In genomic region chr5:91478096-91478495, GRCh38 we compare ENCODE assay signal across 29 cellular contexts.
"Had no signal": no experiment of that assay in that cellular context is flagged by ENCODE, and none has a peak within 500 bp of the region (broad histone marks: within the 10 kb centered on the region; RNA-seq: fewer than 3 reads in every experiment).

No MANE protein-coding gene starts in this region.

- H3K27me3 Mint-ChIP-seq: naive B cell; stimulated activated naive CD8-positive, alpha-beta T cell treated with anti-CD3 and anti-CD28 coated beads, Interleukin-15, Interleukin-2, amounts not matched to agents 100 ng/mL and 50 ng/mL, for 24 hours had no signal

- H3K9me3 Mint-ChIP-seq: naive B cell; nephron; stimulated activated effector memory CD8-positive, alpha-beta T cell treated with anti-CD3 and anti-CD28 coated beads, Interleukin-12 subunit alpha, Interleukin-12 subunit beta, amount 100 ng/mL, for 72 hours; stimulated activated naive CD8-positive, alpha-beta T cell treated with anti-CD3 and anti-CD28 coated beads, Interleukin-15, Interleukin-2, amounts not matched to agents 100 ng/mL and 50 ng/mL, for 24 hours had no signal

- H3K4me1 ChIP-seq: heart right ventricle, left lung, lower lobe of right lung, pancreas, prostate gland, spleen, suprapubic skin, tibial artery, upper lobe of right lung had no signal

- H3K27ac Mint-ChIP-seq: naive B cell; nephron; stimulated activated effector memory CD8-positive, alpha-beta T cell treated with anti-CD3 and anti-CD28 coated beads, Interleukin-12 subunit alpha, Interleukin-12 subunit beta, amount 100 ng/mL, for 72 hours; stimulated activated naive CD8-positive, alpha-beta T cell treated with anti-CD3 and anti-CD28 coated beads, Interleukin-15, Interleukin-2, amounts not matched to agents 100 ng/mL and 50 ng/mL, for 24 hours had no signal

- H3K4me3 ChIP-seq: heart right ventricle, hepatocyte, left lung, lower lobe of right lung, pancreas, prostate gland, spleen, suprapubic skin, thoracic aorta, tibial artery, upper lobe of right lung had no signal

- ATAC-seq: heart right ventricle; left colon; left lung; lower lobe of right lung; pancreas; right cardiac atrium; sciatic nerve; stimulated activated effector memory CD8-positive, alpha-beta T cell treated with anti-CD3 and anti-CD28 coated beads, Interleukin-12 subunit alpha, Interleukin-12 subunit beta, amount 100 ng/mL, for 72 hours; upper lobe of right lung had no signal

- H3K4me3 Mint-ChIP-seq: naive B cell; nephron; neural crest cell; stimulated activated effector memory CD8-positive, alpha-beta T cell treated with anti-CD3 and anti-CD28 coated beads, Interleukin-12 subunit alpha, Interleukin-12 subunit beta, amount 100 ng/mL, for 72 hours; stimulated activated naive CD8-positive, alpha-beta T cell treated with anti-CD3 and anti-CD28 coated beads, Interleukin-15, Interleukin-2, amounts not matched to agents 100 ng/mL and 50 ng/mL, for 24 hours had no signal

- DNase-seq: heart right ventricle; kidney; left colon; left lung; lower lobe of right lung; mammary epithelial cell; mesenchymal stem cell; naive B cell; nucleus accumbens; pancreas; posterior cingulate gyrus; retina; right cardiac atrium; small intestine; spleen; stimulated activated CD4-positive, alpha-beta T cell treated with anti-CD3 and anti-CD28 coated beads, Interleukin-4, amount 100 ng/mL, for 24 hours; stimulated activated naive CD4-positive, alpha-beta T cell; tibial artery; trophoblast cell; upper lobe of right lung had no signal

- H3K9me3 ChIP-seq: heart right ventricle, left lung, lower lobe of right lung, pancreas, prostate gland, spleen, suprapubic skin, thoracic aorta, tibial artery, upper lobe of right lung had no signal

- H3K27me3 ChIP-seq: heart right ventricle, hepatocyte, left lung, pancreas, spleen, suprapubic skin, tibial artery, upper lobe of right lung had no signal

- H3K4me1 Mint-ChIP-seq: nephron, neural crest cell had no signal

- H3K27ac ChIP-seq: heart right ventricle, hepatocyte, left lung, lower lobe of right lung, pancreas, prostate gland, spleen, suprapubic skin, thoracic aorta, tibial artery, upper lobe of right lung had no signal

- H3K36me3 Mint-ChIP-seq: naive B cell; stimulated activated effector memory CD8-positive, alpha-beta T cell treated with anti-CD3 and anti-CD28 coated beads, Interleukin-12 subunit alpha, Interleukin-12 subunit beta, amount 100 ng/mL, for 72 hours had no signal

- H3K36me3 ChIP-seq: heart right ventricle, left lung, lower lobe of right lung, pancreas, prostate gland, spleen, suprapubic skin, thoracic aorta, tibial artery, upper lobe of right lung had no signal
